1 cellular context compared by ENCODE assay signal in genomic region chr19:4524808-4525562, GRCh38.
TF ChIP-seq lines count a peak whose summit lies in the region.

No MANE protein-coding gene starts in this region.

TF ChIP-seq in GM23338, 12 proteins besides CTCF, POLR2A, EP300 and RAD21 (continued from another document):
- TF ChIP-seq ZNF114 (CRISPR knock-in tag; IDR thresholded peaks at IDR 0.05) (no peak), ZNF462 (CRISPR knock-in tag; IDR thresholded peaks at IDR 0.05) (no peak)
